In genomic region chr14:38150075-38150474, GRCh38 we compare ENCODE assay signal across 17 cellular contexts. TPM values are rescaled to one million over a fixed set of nuclear protein-coding genes. Genes with fewer than 3 reads are reported as not detected.
"Had no signal": no experiment of that assay in that cellular context is flagged by ENCODE, and none has a peak within 500 bp of the region (broad histone marks: within the 10 kb centered on the region; RNA-seq: fewer than 3 reads in every experiment).

No MANE protein-coding gene starts in this region.

- H3K4me3 ChIP-seq: adrenal gland, cardiac muscle cell, colonic mucosa, esophagus muscularis mucosa, right atrium auricular region, tibial nerve, vagina had no signal

- DNase-seq: activated CD4-positive, alpha-beta T cell treated with anti-CD3 and anti-CD28 coated beads, Interleukin-2, amount 50 U/mL, for 4 hours; activated naive CD4-positive, alpha-beta T cell treated with anti-CD3 and anti-CD28 coated beads, Interleukin-2, amount 50 U/mL, for 16 hours; adrenal gland; colonic mucosa; glutamatergic neuron; immature natural killer cell; stimulated activated CD4-positive, alpha-beta T cell treated with anti-CD3 and anti-CD28 coated beads, Interleukin-15, amount 100 ng/mL, for 24 hours; stimulated activated CD4-positive, alpha-beta T cell treated with anti-CD3 and anti-CD28 coated beads, Interleukin-4, amount 100 ng/mL, for 1 hour; stimulated activated naive B cell treated with anti-CD40 and anti-IgM and Interleukin-4, amounts not matched to agents 10 μg/mL and 1 μg/mL and 100 μg/mL, for 72 hours; T-helper 9 cell had no signal

- ATAC-seq: activated CD4-positive, CD25-positive, alpha-beta regulatory T cell treated with anti-CD3 and anti-CD28 coated beads, Interleukin-2, amount 50 U/mL, for 24 hours; natural killer cell treated with Interleukin-12 subunit alpha and Interleukin-12 subunit beta and Interleukin-15 and Interleukin-18, amount 100 ng/mL, for 72 hours; stimulated activated naive B cell treated with anti-CD40 and anti-IgM and Interleukin-4, amounts not matched to agents 10 μg/mL and 1 μg/mL and 100 μg/mL, for 72 hours had no signal

- H3K27me3 ChIP-seq: adrenal gland, cardiac muscle cell, colonic mucosa, esophagus muscularis mucosa, right atrium auricular region, tibial nerve, vagina had no signal

- H3K36me3 ChIP-seq: adrenal gland, cardiac muscle cell, colonic mucosa, esophagus muscularis mucosa, right atrium auricular region, tibial nerve, vagina had no signal

- H3K9me3 ChIP-seq: adrenal gland, colonic mucosa, esophagus muscularis mucosa, right atrium auricular region, tibial nerve, vagina had no signal

- H3K27ac ChIP-seq: adrenal gland, cardiac muscle cell, colonic mucosa, esophagus muscularis mucosa, right atrium auricular region, tibial nerve, vagina had no signal

- H3K4me1 ChIP-seq: adrenal gland, colonic mucosa, esophagus muscularis mucosa, right atrium auricular region had no signal

RNA-seq across cellular contexts. Expression of gene SSTR1, which starts 57.6 kb away (rescaled TPM):
- total RNA-seq: cardiac muscle cell; natural killer cell treated with Interleukin-12 subunit alpha and Interleukin-12 subunit beta and Interleukin-15 and Interleukin-18, amount 100 ng/mL, for 72 hours had no signal
- polyA plus RNA-seq: cardiac muscle cell, immature natural killer cell had no signal
